ENCODE assay signal across 14 cellular contexts in genomic region chr13:106156468-106156867, GRCh38.
DNase-seq lines count a peak whose midpoint lies in the region; ATAC-seq, FAIRE-seq and TF ChIP-seq lines count a peak whose summit lies in the region.
"Had no signal": no experiment of that assay in that cellular context is flagged by ENCODE, and none has a peak within 500 bp of the region (broad histone marks: within the 10 kb centered on the region; RNA-seq: fewer than 3 reads in every experiment).

No MANE protein-coding gene starts in this region.

- no TSS peak for BruUV-seq in endothelial cell of umbilical vein (replicated peaks; lab: Mats Ljungman, UMichigan)

- DNase-seq in AG20443 (ENCODE audit: low spot score) = peak; percentile 80
- DNase-seq in MG63 = peak; percentile 85
- DNase-seq in endothelial cell of umbilical vein (ENCODE audit: low read depth, low spot score) = peak; percentile 70
- DNase-seq in myocyte (ENCODE audit: low read depth) = peak; percentile 76
- no peak for DNase-seq in mesenteric fat pad (ENCODE audit: low spot score)
- no peak for DNase-seq in inferior parietal cortex (ENCODE audit: extremely low spot score)
- DNase-seq: activated CD4-positive, alpha-beta T cell treated with anti-CD3 and anti-CD28 coated beads for 48 hours; CD8-positive, alpha-beta T cell; effector CD4-positive, alpha-beta T cell; NCI-H2171 had no signal

- H3K4me2 ChIP-seq in endothelial cell of umbilical vein (ENCODE audit: insufficient read depth, low read length) = peak overlapping the region; percentile 3

- H2AFZ ChIP-seq in endothelial cell of umbilical vein (ENCODE audit: low read depth, low read length) = peak overlapping the region; percentile 35

- H4K20me1 ChIP-seq in endothelial cell of umbilical vein (replicated peaks; ENCODE audit: control insufficient read depth, extremely low read depth, insufficient read depth, low read length) = no peaks in the 10 kb centered on the region

- dilution Hi-C loops in endothelial cell of umbilical vein (cut with MboI; ENCODE audit: extremely low pct_ligation_motif_present, low sequenced_read_pairs) = no loop called here

- H3K9me1 ChIP-seq in endothelial cell of umbilical vein (replicated peaks; ENCODE audit: control insufficient read depth, extremely low read depth, insufficient read depth, low read length) = no peaks in the 10 kb centered on the region

- H3K27ac ChIP-seq in endothelial cell of umbilical vein (ENCODE audit: insufficient read depth, low read depth, low read length) = peak overlapping the region; percentile 59
- H3K27ac ChIP-seq: upper lobe of left lung had no signal

- H3K9me3 ChIP-seq in MG63 (no peaks in the 10 kb centered on the region), endothelial cell of umbilical vein (replicated peaks; ENCODE audit: control insufficient read depth, insufficient read depth, low read length) (no peaks in the 10 kb centered on the region)
- H3K9me3 ChIP-seq: upper lobe of left lung had no signal

- POLR2A ChIA-PET in endothelial cell of umbilical vein (lab: Charles Lee) = no interaction called here

- CTCF ChIA-PET in endothelial cell of umbilical vein (lab: Charles Lee) = interaction anchor here (1.0 to 1.3 kb wide), 3 partner anchors 17 to 379 kb away, joined by 3 to 5 read pairs (median 5); partner anchors contain the start of gene EFNB2

- H3K36me3 ChIP-seq in MG63 = no peaks in the 10 kb centered on the region
- no peaks in the 10 kb centered on the region for H3K36me3 ChIP-seq in endothelial cell of umbilical vein (ENCODE audit: control insufficient read depth in 2 of 2, extremely low read depth in 1 of 2, insufficient read depth in 2 of 2, low read length in 2 of 2)
- H3K36me3 ChIP-seq: upper lobe of left lung had no signal

- H3K79me2 ChIP-seq in endothelial cell of umbilical vein (ENCODE audit: control insufficient read depth, insufficient read depth, low read length) = no peaks in the 10 kb centered on the region

- H3K4me1 ChIP-seq in endothelial cell of umbilical vein (ENCODE audit: control insufficient read depth, extremely low read depth, insufficient read depth, low read length) = peaks cover 24% of the 10 kb centered on the region

- ATAC-seq in HG02571 (IDR thresholded peaks at IDR 0.05; ENCODE audit: unreplicated experiment) (no peak), GM18861 (IDR thresholded peaks at IDR 0.05; ENCODE audit: unreplicated experiment) (no peak)
- ATAC-seq: CD8-positive, alpha-beta T cell; K562 had no signal

- peak; percentile 78 for FAIRE-seq in endothelial cell of umbilical vein (lab: Jason Lieb, UNC)
- FAIRE-seq: K562 had no signal

- H3K9ac ChIP-seq in endothelial cell of umbilical vein (replicated peaks; ENCODE audit: extremely low read depth, insufficient read depth, low read length) = no peak overlapping the region

- no peak for TF ChIP-seq POLR2A in endothelial cell of umbilical vein (IDR thresholded peaks at IDR 0.05; ENCODE audit: low read depth, low read length)

- H3K27me3 ChIP-seq in MG63 (no peaks in the 10 kb centered on the region), endothelial cell of umbilical vein (ENCODE audit: control insufficient read depth in 2 of 2, insufficient read depth in 2 of 2, low read length in 2 of 2) (no peaks in the 10 kb centered on the region)
- H3K27me3 ChIP-seq: upper lobe of left lung had no signal

- H3K4me3 ChIP-seq in MG63 (no peak overlapping the region), endothelial cell of umbilical vein (replicated peaks in 1 of 3; ENCODE audit: insufficient read depth in 1 of 3, low read depth in 1 of 3, low read length in 3 of 3) (no peak overlapping the region)
- H3K4me3 ChIP-seq: K562, upper lobe of left lung had no signal

- intact Hi-C loops in endothelial cell of umbilical vein (cut with micrococcal nuclease) = loop anchor here (10.0 kb wide), 1 partner anchor 218 kb away; no protein-coding TSS in a partner anchor

- TF ChIP-seq CTCF in endothelial cell of umbilical vein (IDR thresholded peaks at IDR 0.05; ENCODE audit: extremely low read depth in 1 of 2, insufficient read depth in 1 of 2, low read depth in 1 of 2, low read length in 2 of 2) = no peak

TF ChIP-seq in endothelial cell of umbilical vein, 7 proteins besides CTCF, POLR2A, EP300 and RAD21:
- no peak for TF ChIP-seq EZH2 (IDR thresholded peaks at IDR 0.05; ENCODE audit: borderline replicate concordance, low read depth, low read length, severe bottlenecking)
- no peak for TF ChIP-seq MAX (IDR thresholded peaks at IDR 0.05; ENCODE audit: insufficient read depth, insufficient read length)
- peak; percentile 50 for TF ChIP-seq JUN (IDR thresholded peaks at IDR 0.05; ENCODE audit: borderline replicate concordance, insufficient read depth, insufficient read length, low read depth)
- TF ChIP-seq MYC (IDR thresholded peaks at IDR 0.05; ENCODE audit: low read depth, low read length) = no peak
- TF ChIP-seq POLR2AphosphoS5 (IDR thresholded peaks at IDR 0.05; ENCODE audit: insufficient read depth, low read depth, low read length) = peak; percentile 36
- TF ChIP-seq FOS (IDR thresholded peaks at IDR 0.05; ENCODE audit: borderline replicate concordance, insufficient read depth, low read length) = peak; percentile 93
- peak; percentile 14 for TF ChIP-seq GATA2 (IDR thresholded peaks at IDR 0.05; ENCODE audit: insufficient read depth, insufficient read length, low read depth, low read length)

Comparison
In these comparisons a context has a peak if more than half of its experiments do, and no peak if none do; other contexts are left out.
1. DNase-seq: peak in AG20443 (single experiment), MG63 (single experiment), endothelial cell of umbilical vein (single experiment) and myocyte (single experiment); none in mesenteric fat pad (single experiment) and inferior parietal cortex (single experiment).